7 cellular contexts compared by ENCODE assay signal in the genomic region with DNA sequence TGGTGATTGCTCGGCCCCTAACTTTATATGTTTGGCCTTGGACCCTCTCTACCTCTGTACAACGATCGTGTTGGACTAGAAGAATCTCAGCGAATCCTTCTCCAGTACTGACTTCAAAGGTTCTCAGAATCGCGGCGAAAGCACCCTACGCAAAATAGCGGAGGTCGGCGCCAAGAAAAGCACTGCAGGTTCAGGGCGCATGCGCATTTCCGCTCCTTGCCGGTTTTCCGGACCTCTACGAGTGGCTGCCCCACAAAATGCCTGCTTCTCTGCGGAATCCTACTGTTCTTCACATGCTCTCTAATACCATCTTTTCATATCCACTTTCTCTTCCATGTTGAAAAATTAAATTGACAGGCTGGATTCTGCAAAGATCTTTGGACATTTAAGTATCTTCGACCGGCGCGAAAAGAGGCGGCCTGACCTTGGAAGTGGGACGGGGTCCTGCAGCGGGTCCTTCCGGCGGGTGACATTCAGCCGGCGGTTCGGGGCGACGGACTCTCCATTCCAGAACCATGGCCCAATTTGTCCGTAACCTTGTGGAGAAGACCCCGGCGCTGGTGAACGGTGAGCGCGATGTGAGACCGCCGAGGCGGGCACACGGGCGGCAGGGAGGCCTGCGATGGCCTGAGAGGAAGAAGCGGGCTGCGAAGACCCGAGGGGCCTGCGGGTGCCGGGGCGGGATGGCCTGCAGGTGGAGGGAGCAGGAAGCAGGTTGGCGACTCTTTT. TPM values are rescaled to one million over a fixed set of nuclear protein-coding genes. Genes with fewer than 3 reads are reported as not detected.
DNase-seq lines count a peak whose midpoint lies in the region; ATAC-seq, FAIRE-seq and TF ChIP-seq lines count a peak whose summit lies in the region.

Gene ATP5MG, plus strand, starts transcription at position 456 of the 729 bp plus-strand sequence. Its CDS starts 60 bp downstream, at position 516.

- no peaks in the 10 kb centered on the region for H3K9me3 ChIP-seq in spleen

- H3K4me3 ChIP-seq in spleen = peak within 1 kb of the TSS; percentile 85 to 99 (median 98)

- DNase-seq in GM18507 (ENCODE audit: extremely low spot score, insufficient read length, low read depth) (peak; percentile 71), NCI-H345 (lab: John Stamatoyannopoulos, UW) (peak; percentile 88), caudate nucleus (lab: John Stamatoyannopoulos, UW) (peak; percentile 19 to 96 (median 86)), iris pigment epithelial cell (ENCODE audit: low read depth) (peak; percentile 85), spleen (peak; percentile 96)
- peak; percentile 83 to 87 (median 84) for DNase-seq in activated CD4-positive, CD25-positive, alpha-beta regulatory T cell (lab: John Stamatoyannopoulos, UW)

- peak; percentile 97 for FAIRE-seq in GM18507 (lab: Jason Lieb, UNC)

- 0 to 1% (median 0%) methylated on average over 31 to 51 of the region's 51 CpGs for WGBS in spleen, 5 donors

- H3K4me1 ChIP-seq in spleen = peaks cover 25 to 83% (median 62%) of the 10 kb centered on the region in 6 donors

- peak within 1 kb of the TSS; percentile 99 for H3K27ac ChIP-seq in caudate nucleus (ENCODE audit: low read depth, low read length)
- H3K27ac ChIP-seq in spleen = peak within 1 kb of the TSS; percentile 86 to 93 (median 91)

- H3K27me3 ChIP-seq in spleen (replicated peaks in 1 of 7) = no peaks in the 10 kb centered on the region

- TF ChIP-seq CTCF in spleen (IDR thresholded peaks at IDR 0.05 in 8 of 11, conservative IDR thresholded peaks at IDR 0.05 in 3 of 11) = peak in 4 of 11 experiments; percentile 16 to 48 (median 26)

- intact Hi-C loops in spleen (cut with DNase I; ENCODE audit: low total_unique reads) = no loop called here

- H3K36me3 ChIP-seq in spleen = peaks cover 0 to 48% (median 20%) of the 10 kb centered on the region in 6 donors

- peak; percentile 53 for ATAC-seq in HG03135 (IDR thresholded peaks at IDR 0.05; ENCODE audit: unreplicated experiment)

- no peak for TF ChIP-seq POLR2A in spleen (IDR thresholded peaks at IDR 0.05)

RNA-seq across cellular contexts. Expression of gene ATP5MG, which starts in this region (rescaled TPM):
- total RNA-seq in spleen = 100 to 1,000 TPM in 4 of 7 donors, 10 to 100 TPM in 3; 34.5 to 154 (median 135) TPM
- polyA plus RNA-seq in spleen = 100 to 1,000 TPM; 178 to 258 (median 232) TPM

Comparison
In these comparisons a context has a peak if more than half of its experiments do, and no peak if none do; other contexts are left out.
1. Peak in every context shown above with its lines: DNase-seq, ATAC-seq, H3K4me3 ChIP-seq and H3K27ac ChIP-seq.